ENCODE assay signal across 21 cellular contexts in the genomic region with DNA sequence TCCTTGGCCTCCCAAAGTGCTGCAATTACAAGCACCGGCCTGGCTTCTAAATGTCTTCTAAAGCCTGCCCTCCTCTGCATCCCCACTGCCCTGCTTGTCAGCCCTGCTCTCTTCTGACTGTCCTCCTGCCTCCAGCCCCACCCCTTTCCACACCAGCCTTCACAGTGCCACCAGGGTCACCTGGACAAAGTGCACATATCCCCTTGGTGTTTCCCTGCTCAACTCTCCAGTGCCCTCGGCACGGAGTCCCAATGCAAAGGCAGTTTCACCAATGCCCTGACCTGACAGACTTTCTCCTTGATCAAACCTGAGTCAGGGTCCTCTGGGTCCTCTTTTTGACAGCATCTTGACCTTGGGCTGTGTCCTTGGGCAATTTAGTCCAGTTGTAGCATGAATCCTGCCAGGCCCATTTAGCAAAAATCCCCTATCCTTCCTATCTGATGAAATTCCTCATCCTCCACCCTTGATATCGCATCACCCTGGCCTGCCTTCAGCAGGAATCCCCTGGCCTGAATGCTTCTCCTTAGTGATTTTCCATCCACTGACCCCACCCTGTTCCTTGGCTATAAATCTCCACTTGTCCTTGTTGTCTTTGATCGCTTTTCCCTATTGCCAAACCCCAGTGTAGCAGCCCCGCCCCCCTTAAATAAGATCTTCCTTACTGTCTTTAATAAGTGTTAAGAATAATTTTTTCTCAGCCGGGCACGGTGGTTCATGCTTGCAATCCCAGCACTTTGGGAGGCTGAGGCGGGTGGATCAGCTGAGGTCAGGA. TPM values are rescaled to one million over a fixed set of nuclear protein-coding genes. Genes with fewer than 3 reads are reported as not detected.
"Had no signal": no experiment of that assay in that cellular context is flagged by ENCODE, and none has a peak within 500 bp of the region (broad histone marks: within the 10 kb centered on the region; RNA-seq: fewer than 3 reads in every experiment).

No MANE protein-coding gene starts in this region.

- H2AFZ ChIP-seq: parathyroid adenoma had no signal

- H3K27ac Mint-ChIP-seq: activated CD4-positive, alpha-beta memory T cell treated with anti-CD3 and anti-CD28 coated beads, Interleukin-2, amount 10 ng/mL, durations not matched to agents 7 days and 5 days; activated naive CD8-positive, alpha-beta T cell treated with anti-CD3 and anti-CD28 coated beads, Interleukin-2, amount 10 ng/mL, durations not matched to agents 7 days and 5 days; stimulated activated naive B cell treated with anti-CD40 and anti-IgM and Interleukin-4, amounts not matched to agents 10 μg/mL and 1 μg/mL and 100 μg/mL, for 72 hours; WTC11 had no signal

- H3K36me3 ChIP-seq: neutrophil, tibial artery, uterus had no signal

- H3K27me3 Mint-ChIP-seq: activated naive CD8-positive, alpha-beta T cell treated with anti-CD3 and anti-CD28 coated beads, Interleukin-2, amount 10 ng/mL, durations not matched to agents 7 days and 5 days had no signal

- DNase-seq: activated CD4-positive, alpha-beta memory T cell treated with anti-CD3 and anti-CD28 coated beads, Interleukin-2, amount 10 ng/mL, durations not matched to agents 7 days and 5 days; activated CD4-positive, alpha-beta T cell treated with anti-CD3 and anti-CD28 coated beads for 4 hours; activated gamma-delta T cell; activated naive CD8-positive, alpha-beta T cell treated with anti-CD3 and anti-CD28 coated beads, Interleukin-2, amount 10 ng/mL, durations not matched to agents 7 days and 5 days; activated T-cell treated with anti-CD3 and anti-CD28 coated beads, Interleukin-2, amount 50 U/mL, for 48 hours; anterior cingulate cortex; cerebellar nuclear complex; effector CD8-positive, alpha-beta T cell; naive B cell; stimulated activated CD4-positive, alpha-beta T cell treated with anti-CD3 and anti-CD28 coated beads, Interleukin-15, amount 100 ng/mL, for 24 hours; stimulated activated CD4-positive, alpha-beta T cell treated with anti-CD3 and anti-CD28 coated beads, Interleukin-4, amount 100 ng/mL, for 1 hour; stimulated activated naive B cell treated with anti-CD40 and anti-IgM and Interleukin-4, amounts not matched to agents 10 μg/mL and 1 μg/mL and 100 μg/mL, for 72 hours; tibial artery; uterus had no signal

- H3K36me3 Mint-ChIP-seq: activated naive CD8-positive, alpha-beta T cell treated with anti-CD3 and anti-CD28 coated beads, Interleukin-2, amount 10 ng/mL, durations not matched to agents 7 days and 5 days; naive B cell; WTC11 had no signal

- H3K79me2 ChIP-seq: parathyroid adenoma had no signal

- H3K4me3 ChIP-seq: tibial artery, uterus had no signal

- H3K9me3 ChIP-seq: neutrophil, tibial artery, uterus had no signal

- H3K4me1 Mint-ChIP-seq: activated CD4-positive, alpha-beta memory T cell treated with anti-CD3 and anti-CD28 coated beads, Interleukin-2, amount 10 ng/mL, durations not matched to agents 7 days and 5 days; activated naive CD8-positive, alpha-beta T cell treated with anti-CD3 and anti-CD28 coated beads, Interleukin-2, amount 10 ng/mL, durations not matched to agents 7 days and 5 days had no signal

- ATAC-seq: stimulated activated naive B cell treated with anti-CD40 and anti-IgM and Interleukin-4, amounts not matched to agents 10 μg/mL and 1 μg/mL and 100 μg/mL, for 72 hours; WTC11 had no signal

- H3K9me3 Mint-ChIP-seq: activated CD4-positive, alpha-beta memory T cell treated with anti-CD3 and anti-CD28 coated beads, Interleukin-2, amount 10 ng/mL, durations not matched to agents 7 days and 5 days; activated naive CD8-positive, alpha-beta T cell treated with anti-CD3 and anti-CD28 coated beads, Interleukin-2, amount 10 ng/mL, durations not matched to agents 7 days and 5 days had no signal

- H3K27me3 ChIP-seq: neutrophil, tibial artery, uterus had no signal

- H3K4me3 Mint-ChIP-seq: activated CD4-positive, alpha-beta memory T cell treated with anti-CD3 and anti-CD28 coated beads, Interleukin-2, amount 10 ng/mL, durations not matched to agents 7 days and 5 days; activated naive CD8-positive, alpha-beta T cell treated with anti-CD3 and anti-CD28 coated beads, Interleukin-2, amount 10 ng/mL, durations not matched to agents 7 days and 5 days; naive B cell; stimulated activated naive B cell treated with anti-CD40 and anti-IgM and Interleukin-4, amounts not matched to agents 10 μg/mL and 1 μg/mL and 100 μg/mL, for 72 hours; WTC11 had no signal

- FAIRE-seq: frontal cortex, islet of Langerhans, TTC549 had no signal

- H3K9ac ChIP-seq: parathyroid adenoma had no signal

- H3K27ac ChIP-seq: neutrophil, parathyroid adenoma, tibial artery had no signal

RNA-seq across cellular contexts. Expression of a gene that starts 42.7 kb away (rescaled TPM):
- total RNA-seq: mononuclear cell had no signal
